9 cellular contexts compared by ENCODE assay signal in genomic region chr3:7144696-7145308, GRCh38.
DNase-seq lines count a peak whose midpoint lies in the region; ATAC-seq and TF ChIP-seq lines count a peak whose summit lies in the region.
"Had no signal": no experiment of that assay in that cellular context is flagged by ENCODE, and none has a peak within 500 bp of the region (broad histone marks: within the 10 kb centered on the region; RNA-seq: fewer than 3 reads in every experiment).

No MANE protein-coding gene starts in this region.

- H2BK120ac ChIP-seq in mesenchymal stem cell (ENCODE audit: low read depth, low read length) = no peak overlapping the region

- H3K4me1 Mint-ChIP-seq in stimulated activated memory B cell treated with anti-CD40 and anti-IgM and Interleukin-4, amounts not matched to agents 10 μg/mL and 1 μg/mL and 100 μg/mL, for 72 hours = no peaks in the 10 kb centered on the region

- H3K27ac ChIP-seq in Peyer's patch (no peak overlapping the region), mesenchymal stem cell (ENCODE audit: low read length, poor library complexity, severe bottlenecking) (no peak overlapping the region)
- H3K27ac ChIP-seq: neutrophil had no signal

- H4K91ac ChIP-seq in mesenchymal stem cell (ENCODE audit: low read length) = no peak overlapping the region

- H3K4me1 ChIP-seq in Peyer's patch (no peaks in the 10 kb centered on the region), mesenchymal stem cell (ENCODE audit: control insufficient read depth, insufficient read depth, low read depth, low read length) (peaks cover 1% of the 10 kb centered on the region)

- no peak overlapping the region for H3K4ac ChIP-seq in mesenchymal stem cell (ENCODE audit: low read depth in 1 of 2, low read length in 2 of 2)

- H4K8ac ChIP-seq in mesenchymal stem cell (ENCODE audit: low read length) = no peak overlapping the region

- H3K4me2 ChIP-seq in mesenchymal stem cell (ENCODE audit: low read length, poor library complexity, severe bottlenecking) = no peak overlapping the region

- H3K14ac ChIP-seq in mesenchymal stem cell (ENCODE audit: low read length in 2 of 2) = no peak overlapping the region

- H3K27me3 Mint-ChIP-seq in stimulated activated memory B cell treated with anti-CD40 and anti-IgM and Interleukin-4, amounts not matched to agents 10 μg/mL and 1 μg/mL and 100 μg/mL, for 72 hours = no peaks in the 10 kb centered on the region

- no peak overlapping the region for H3K9ac ChIP-seq in mesenchymal stem cell (ENCODE audit: low read length)

- H3K9me3 ChIP-seq in Peyer's patch = no peaks in the 10 kb centered on the region
- no peaks in the 10 kb centered on the region for H3K9me3 ChIP-seq in mesenchymal stem cell (ENCODE audit: control insufficient read depth, low read length)
- H3K9me3 ChIP-seq: neutrophil had no signal

- no peak overlapping the region for H2BK12ac ChIP-seq in mesenchymal stem cell (ENCODE audit: low read length in 2 of 2)

- peak; percentile 3 for DNase-seq in CD1c-positive myeloid dendritic cell (ENCODE audit: extremely low spot score)
- DNase-seq in NAMALWA (ENCODE audit: low spot score) = peak; percentile 64
- DNase-seq in fibroblast of mammary gland (ENCODE audit: low read depth) = peak; percentile 3
- DNase-seq in Peyer's patch = no peak
- no peak for DNase-seq in mesenchymal stem cell

- H2AFZ ChIP-seq in mesenchymal stem cell (ENCODE audit: low read depth, low read length) = no peak overlapping the region

- TF ChIP-seq POLR2A in Peyer's patch (IDR thresholded peaks at IDR 0.05) = no peak

- no peak overlapping the region for H2AK5ac ChIP-seq in mesenchymal stem cell (ENCODE audit: low read length, severe bottlenecking)

- TF ChIP-seq CTCF in fibroblast of mammary gland (conservative IDR thresholded peaks at IDR 0.05; ENCODE audit: control insufficient read depth, insufficient read depth, low read depth, low read length) (peak; percentile 18), Peyer's patch (IDR thresholded peaks at IDR 0.05) (peak in 2 of 6 experiments; percentile 14)

- no peaks in the 10 kb centered on the region for H3K36me3 Mint-ChIP-seq in stimulated activated memory B cell treated with anti-CD40 and anti-IgM and Interleukin-4, amounts not matched to agents 10 μg/mL and 1 μg/mL and 100 μg/mL, for 72 hours

- H3K18ac ChIP-seq in mesenchymal stem cell (ENCODE audit: low read depth in 1 of 2, low read length in 2 of 2) = no peak overlapping the region

- H2BK15ac ChIP-seq in mesenchymal stem cell (ENCODE audit: low read depth, poor library complexity, severe bottlenecking) = no peak overlapping the region

- no peak overlapping the region for H3K4me3 Mint-ChIP-seq in stimulated activated memory B cell treated with anti-CD40 and anti-IgM and Interleukin-4, amounts not matched to agents 10 μg/mL and 1 μg/mL and 100 μg/mL, for 72 hours

- no peak overlapping the region for H3K23ac ChIP-seq in mesenchymal stem cell (ENCODE audit: low read length in 2 of 2)

- H3K27me3 ChIP-seq in Peyer's patch = no peaks in the 10 kb centered on the region
- no peaks in the 10 kb centered on the region for H3K27me3 ChIP-seq in mesenchymal stem cell (ENCODE audit: control insufficient read depth in 1 of 2, insufficient read depth in 1 of 2, low read length in 2 of 2)
- H3K27me3 ChIP-seq: neutrophil had no signal

- no peak overlapping the region for H2BK5ac ChIP-seq in mesenchymal stem cell (ENCODE audit: low read depth, low read length, poor library complexity, severe bottlenecking)

- ATAC-seq in GM19395 (IDR thresholded peaks at IDR 0.05; ENCODE audit: unreplicated experiment) (peak; percentile 60), HG03095 (IDR thresholded peaks at IDR 0.05; ENCODE audit: unreplicated experiment) (no peak)
- no peak for ATAC-seq in stimulated activated memory B cell treated with anti-CD40 and anti-IgM and Interleukin-4, amounts not matched to agents 10 μg/mL and 1 μg/mL and 100 μg/mL, for 72 hours

- no peak overlapping the region for H3K27ac Mint-ChIP-seq in stimulated activated memory B cell treated with anti-CD40 and anti-IgM and Interleukin-4, amounts not matched to agents 10 μg/mL and 1 μg/mL and 100 μg/mL, for 72 hours

- WGBS in mesenchymal stem cell = 67% methylated on average over 7 of the region's 8 CpGs

- peaks cover 5% of the 10 kb centered on the region for H3K9me3 Mint-ChIP-seq in stimulated activated memory B cell treated with anti-CD40 and anti-IgM and Interleukin-4, amounts not matched to agents 10 μg/mL and 1 μg/mL and 100 μg/mL, for 72 hours

- no peaks in the 10 kb centered on the region for H3K36me3 ChIP-seq in Peyer's patch
- no peaks in the 10 kb centered on the region for H3K36me3 ChIP-seq in mesenchymal stem cell (ENCODE audit: control insufficient read depth in 1 of 2, insufficient read depth in 2 of 2, low read depth in 1 of 2, low read length in 2 of 2)
- H3K36me3 ChIP-seq: neutrophil had no signal

- H3K4me3 ChIP-seq in fibroblast of mammary gland (ENCODE audit: control insufficient read depth, low read depth, low read length) = no peak overlapping the region
- no peak overlapping the region for H3K4me3 ChIP-seq in Peyer's patch
- H3K4me3 ChIP-seq in mesenchymal stem cell (ENCODE audit: insufficient read depth in 1 of 2, low read depth in 1 of 2, low read length in 2 of 2) = no peak overlapping the region

- no peaks in the 10 kb centered on the region for H3K79me1 ChIP-seq in mesenchymal stem cell (replicated peaks; ENCODE audit: low read length, poor library complexity, severe bottlenecking)

Comparison
In these comparisons a context has a peak if more than half of its experiments do, and no peak if none do; other contexts are left out.
1. DNase-seq: peak in CD1c-positive myeloid dendritic cell (single experiment), NAMALWA (single experiment) and fibroblast of mammary gland (single experiment); none in Peyer's patch (0 of 3) and mesenchymal stem cell (single experiment).